ENCODE assay signal across 19 cellular contexts in genomic region chr13:99991806-99992242, GRCh38. TPM values are rescaled to one million over a fixed set of nuclear protein-coding genes. Genes with fewer than 3 reads are reported as not detected.
A peak's percentile ranks its signal among the peaks of the same experiment; 100 is the strongest.
DNase-seq lines count a peak whose midpoint lies in the region; ATAC-seq, FAIRE-seq and TF ChIP-seq lines count a peak whose summit lies in the region.
"Had no signal": no experiment of that assay in that cellular context is flagged by ENCODE, and none has a peak within 500 bp of the region (broad histone marks: within the 10 kb centered on the region; RNA-seq: fewer than 3 reads in every experiment).

No MANE protein-coding gene starts in this region.

- no peaks in the 10 kb centered on the region for H3K36me3 Mint-ChIP-seq in activated naive CD8-positive, alpha-beta T cell
- H3K36me3 Mint-ChIP-seq in activated naive CD8-positive, alpha-beta T cell treated with anti-CD3 and anti-CD28 coated beads, Interleukin-2, amount 50 U/mL, for 24 hours (ENCODE audit: low read depth): peaks cover 8% of the 10 kb centered on the region
- H3K36me3 Mint-ChIP-seq in type B pancreatic cell: peaks cover 5% of the 10 kb centered on the region

- H3K4me1 Mint-ChIP-seq in activated naive CD8-positive, alpha-beta T cell (ENCODE audit: low read depth): peaks cover 27% of the 10 kb centered on the region
- peaks cover 21% of the 10 kb centered on the region for H3K4me1 Mint-ChIP-seq in activated naive CD8-positive, alpha-beta T cell treated with anti-CD3 and anti-CD28 coated beads, Interleukin-2, amount 50 U/mL, for 24 hours
- H3K4me1 Mint-ChIP-seq in type B pancreatic cell (ENCODE audit: unreplicated experiment): peaks cover 13% of the 10 kb centered on the region

- TF ChIP-seq POLR2A in GM12891 (IDR thresholded peaks at IDR 0.05; ENCODE audit: low read depth, low read length): no peak

- H3K27ac Mint-ChIP-seq in activated naive CD8-positive, alpha-beta T cell: no peak overlapping the region
- no peak overlapping the region for H3K27ac Mint-ChIP-seq in activated naive CD8-positive, alpha-beta T cell treated with anti-CD3 and anti-CD28 coated beads, Interleukin-2, amount 50 U/mL, for 24 hours
- peak overlapping the region; percentile 78 for H3K27ac Mint-ChIP-seq in type B pancreatic cell
- H3K27ac Mint-ChIP-seq: activated CD4-positive, alpha-beta memory T cell treated with anti-CD3 and anti-CD28 coated beads, Interleukin-2, amount 10 ng/mL, durations not matched to agents 7 days and 5 days; stimulated activated naive B cell treated with anti-CD40 and anti-IgM and Interleukin-4, amounts not matched to agents 10 μg/mL and 1 μg/mL and 100 μg/mL, for 72 hours had no signal

- no peak for TF ChIP-seq CTCF in choroid plexus epithelial cell (conservative IDR thresholded peaks at IDR 0.05; ENCODE audit: low read depth, low read length)
- no peak for TF ChIP-seq CTCF in type B pancreatic cell (conservative IDR thresholded peaks at IDR 0.05)

- DNase-seq in activated naive CD8-positive, alpha-beta T cell treated with anti-CD3 and anti-CD28 coated beads, Interleukin-2, amount 50 U/mL, for 24 hours: no peak
- DNase-seq in choroid plexus epithelial cell (ENCODE audit: low read depth): peak; percentile 58
- peak; percentile 17 for DNase-seq in left kidney (ENCODE audit: low read depth, low spot score)
- no peak for DNase-seq in type B pancreatic cell (ENCODE audit: extremely low spot score, unreplicated experiment)
- DNase-seq in NCI-H2171 treated with DMSO at 0.1 percent for 48 hours (lab: John Stamatoyannopoulos, UW): no peak
- no peak for DNase-seq in GM12891 (ENCODE audit: insufficient read length, low spot score)
- DNase-seq in NK-92 (lab: John Stamatoyannopoulos, UW; ENCODE audit: unreplicated experiment): no peak
- DNase-seq: 8988T; activated CD4-positive, alpha-beta memory T cell treated with anti-CD3 and anti-CD28 coated beads, Interleukin-2, amount 10 ng/mL, durations not matched to agents 7 days and 5 days; GM23248; KG1; NCI-H1092 treated with DMSO at 0.1 percent for 48 hours; stimulated activated naive B cell treated with anti-CD40 and anti-IgM and Interleukin-4, amounts not matched to agents 10 μg/mL and 1 μg/mL and 100 μg/mL, for 72 hours; trophoblast cell had no signal

- ATAC-seq in activated naive CD8-positive, alpha-beta T cell treated with anti-CD3 and anti-CD28 coated beads, Interleukin-2, amount 50 U/mL, for 24 hours: no peak
- ATAC-seq: stimulated activated naive B cell treated with anti-CD40 and anti-IgM and Interleukin-4, amounts not matched to agents 10 μg/mL and 1 μg/mL and 100 μg/mL, for 72 hours had no signal

- peak overlapping the region; percentile 10 for H3K4me3 Mint-ChIP-seq in activated naive CD8-positive, alpha-beta T cell
- H3K4me3 Mint-ChIP-seq in activated naive CD8-positive, alpha-beta T cell treated with anti-CD3 and anti-CD28 coated beads, Interleukin-2, amount 50 U/mL, for 24 hours: no peak overlapping the region
- H3K4me3 Mint-ChIP-seq in type B pancreatic cell: peak overlapping the region; percentile 56
- H3K4me3 Mint-ChIP-seq: activated CD4-positive, alpha-beta memory T cell treated with anti-CD3 and anti-CD28 coated beads, Interleukin-2, amount 10 ng/mL, durations not matched to agents 7 days and 5 days; central memory CD8-positive, alpha-beta T cell had no signal

- H3K27me3 Mint-ChIP-seq in activated naive CD8-positive, alpha-beta T cell: peaks cover 70% of the 10 kb centered on the region
- H3K27me3 Mint-ChIP-seq in activated naive CD8-positive, alpha-beta T cell treated with anti-CD3 and anti-CD28 coated beads, Interleukin-2, amount 50 U/mL, for 24 hours: peaks cover 96% of the 10 kb centered on the region
- H3K27me3 Mint-ChIP-seq in type B pancreatic cell: peaks cover 99% of the 10 kb centered on the region

- H3K9me3 Mint-ChIP-seq in activated naive CD8-positive, alpha-beta T cell (ENCODE audit: low read depth): peaks cover 7% of the 10 kb centered on the region
- peaks cover 9% of the 10 kb centered on the region for H3K9me3 Mint-ChIP-seq in activated naive CD8-positive, alpha-beta T cell treated with anti-CD3 and anti-CD28 coated beads, Interleukin-2, amount 50 U/mL, for 24 hours
- H3K9me3 Mint-ChIP-seq in type B pancreatic cell: no peaks in the 10 kb centered on the region
- H3K9me3 Mint-ChIP-seq: central memory CD8-positive, alpha-beta T cell had no signal

- FAIRE-seq in GM12891 (lab: Jason Lieb, UNC): no peak
- FAIRE-seq: endometrium had no signal

- H3K4me3 ChIP-seq in choroid plexus epithelial cell (ENCODE audit: low read depth, low read length): peak overlapping the region; percentile 17
- H3K4me3 ChIP-seq: GM23248 had no signal

TF ChIP-seq in GM12891, 5 proteins besides CTCF, POLR2A, EP300 and RAD21:
- TF ChIP-seq POLR2AphosphoS5 (IDR thresholded peaks at IDR 0.05; ENCODE audit: low read depth, low read length) (no peak), SPI1 (IDR thresholded peaks at IDR 0.05; ENCODE audit: low read depth, low read length) (no peak), TAF1 (IDR thresholded peaks at IDR 0.05; ENCODE audit: low read depth, low read length) (no peak), POU2F2 (IDR thresholded peaks at IDR 0.05; ENCODE audit: low read depth, low read length) (no peak), PAX5 (IDR thresholded peaks at IDR 0.05; ENCODE audit: insufficient read depth, low read length, severe bottlenecking) (no peak)

RNA-seq across cellular contexts. Expression of gene ZIC2, which starts 10.2 kb away (rescaled TPM):
- 0.59 and 129 TPM in 2 replicates for total RNA-seq in type B pancreatic cell (ENCODE audit: low replicate concordance)
- not detected for polyA plus RNA-seq in GM12891 (2012; ENCODE audit: low read depth, missing spikeins)
- total RNA-seq: GM23248, liver had no signal
- polyA plus RNA-seq: BJ, GM23248, liver had no signal

RNA-seq across cellular contexts. Expression of gene ZIC5, which starts 20.3 kb away (rescaled TPM):
- total RNA-seq in type B pancreatic cell (ENCODE audit: low replicate concordance): 0.05 and 15.1 TPM in 2 replicates
- not detected for polyA plus RNA-seq in GM12891 (2012; ENCODE audit: low read depth, missing spikeins)
- total RNA-seq: activated CD4-positive, alpha-beta memory T cell treated with anti-CD3 and anti-CD28 coated beads, Interleukin-2, amount 10 ng/mL, durations not matched to agents 7 days and 5 days; GM23248; liver had no signal
- polyA plus RNA-seq: BJ, GM23248, liver had no signal

Comparison
In these comparisons a context has a peak if more than half of its experiments do, and no peak if none do; other contexts are left out.
1. DNase-seq: peak in choroid plexus epithelial cell (single experiment) and left kidney (single experiment); none in activated naive CD8-positive, alpha-beta T cell treated with anti-CD3 and anti-CD28 coated beads, Interleukin-2, amount 50 U/mL, for 24 hours (single experiment), type B pancreatic cell (single experiment), NCI-H2171 treated with DMSO at 0.1 percent for 48 hours (single experiment), GM12891 (single experiment) and NK-92 (single experiment).